20 cellular contexts compared by ENCODE assay signal in the genomic region with DNA sequence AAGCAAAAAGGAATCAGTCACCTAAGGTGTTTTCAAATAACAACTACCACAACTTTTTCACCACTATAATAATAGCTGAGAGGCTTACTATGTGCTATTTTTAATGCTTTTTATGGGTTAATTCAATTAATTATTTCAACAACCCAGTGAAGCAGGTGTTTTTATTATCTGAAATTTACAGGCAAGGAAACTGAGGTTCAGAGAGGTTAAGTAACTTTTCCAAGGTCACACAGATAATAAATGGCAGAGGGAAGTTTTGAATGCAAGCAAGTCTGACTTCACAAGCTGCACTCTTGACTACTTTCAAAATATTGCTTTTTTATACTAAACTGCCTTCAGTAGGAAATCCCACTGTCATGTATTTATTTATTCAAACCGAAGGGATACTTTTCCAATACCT. TPM values are rescaled to one million over a fixed set of nuclear protein-coding genes. Genes with fewer than 3 reads are reported as not detected.
DNase-seq lines count a peak whose midpoint lies in the region; ATAC-seq, FAIRE-seq and TF ChIP-seq lines count a peak whose summit lies in the region.
"Had no signal": no experiment of that assay in that cellular context is flagged by ENCODE, and none has a peak within 500 bp of the region (broad histone marks: within the 10 kb centered on the region; RNA-seq: fewer than 3 reads in every experiment).

No MANE protein-coding gene starts in this region.

- DNase-seq in CD4-positive, alpha-beta T cell, result no peak
- DNase-seq in H1 (ENCODE audit: low read depth in 1 of 2, low spot score in 2 of 2) (no peak), NCI-H774 (lab: John Stamatoyannopoulos, UW) (no peak)
- DNase-seq: CD4-positive, CD25-positive, alpha-beta regulatory T cell; CD8-positive, alpha-beta memory T cell; DMS 273 treated with DMSO at 0.1 percent for 48 hours; DMS79; EL; GDM1 had no signal

- no peak overlapping the region for H2BK5ac ChIP-seq in H1 (ENCODE audit: low read depth, low read length)

- no peak for TF ChIP-seq EP300 in H1 (IDR thresholded peaks at IDR 0.05; ENCODE audit: borderline replicate concordance in 1 of 2, low read depth in 2 of 2, low read length in 2 of 2)

- no peak overlapping the region for H3K4me3 ChIP-seq in BLaER1
- H3K4me3 ChIP-seq in H1 (ENCODE audit: extremely low read depth in 1 of 4, insufficient read depth in 2 of 4, low read depth in 3 of 4, low read length in 4 of 4), result no peak overlapping the region
- H3K4me3 ChIP-seq: GM12878, GM23338, HAP-1 had no signal

- WGBS in H1 (ENCODE audit: extremely low coverage in 1 of 2, insufficient coverage in 1 of 2, insufficient read length in 1 of 2, insufficient replicate concordance in 2 of 2, low coverage in 1 of 2, low lambda C conversion rate in 2 of 2, missing lambda C conversion rate in 1 of 2), 2 experiments, result 100% methylated on average over 1 of the region's 1 CpG; no CpG with 5 or more reads in 1 of the 2 experiments

- peak overlapping the region; percentile 91; the same call in 1 of the 2 replicates for H3K27ac ChIP-seq in BLaER1
- no peak overlapping the region for H3K27ac ChIP-seq in CD4-positive, alpha-beta T cell (ENCODE audit: low read depth, low read length)
- H3K27ac ChIP-seq in H1 (ENCODE audit: low read depth, low read length), result no peak overlapping the region
- H3K27ac ChIP-seq: C4-2B had no signal

- H3K18ac ChIP-seq in H1 (ENCODE audit: extremely low read depth, low read length), result no peak overlapping the region

- H3K27me3 ChIP-seq in BLaER1 (no peaks in the 10 kb centered on the region), H1 (replicated peaks in 1 of 4; ENCODE audit: control insufficient read depth in 3 of 4, extremely low read depth in 1 of 4, insufficient read depth in 3 of 4, low read length in 3 of 4) (no peaks in the 10 kb centered on the region)
- no peaks in the 10 kb centered on the region for H3K27me3 ChIP-seq in CD4-positive, alpha-beta T cell (ENCODE audit: control insufficient read depth, insufficient read depth, low read length)

- H3K36me3 ChIP-seq in BLaER1, result no peaks in the 10 kb centered on the region
- no peaks in the 10 kb centered on the region for H3K36me3 ChIP-seq in H1 (ENCODE audit: control insufficient read depth in 2 of 4, insufficient read depth in 4 of 4, low read length in 3 of 4)
- H3K36me3 ChIP-seq: HAP-1 had no signal

- H3K14ac ChIP-seq in H1 (ENCODE audit: insufficient read length), result no peak overlapping the region

- H2AK5ac ChIP-seq in H1 (ENCODE audit: low read depth, low read length), result no peak overlapping the region

- FAIRE-seq in TTC549 (lab: Jason Lieb, UNC) (peak; percentile 41), H1 (lab: Jason Lieb, UNC) (no peak)
- FAIRE-seq: D721Med, GM12878, GM18507, H54 had no signal

- no peak overlapping the region for H3K4ac ChIP-seq in H1 (replicated peaks; ENCODE audit: insufficient read length, low read depth, low read length)

- H2AFZ ChIP-seq in H1 (ENCODE audit: low read length), result no peak overlapping the region

- H4K20me1 ChIP-seq in BLaER1 (peaks cover 5% of the 10 kb centered on the region), H1 (replicated peaks in 1 of 2; ENCODE audit: control insufficient read depth in 1 of 2, insufficient read depth in 2 of 2, low read length in 2 of 2) (no peaks in the 10 kb centered on the region)

- H2BK120ac ChIP-seq in H1 (replicated peaks; ENCODE audit: low read depth, low read length), result no peak overlapping the region

- no peak overlapping the region for H3K56ac ChIP-seq in H1 (replicated peaks; ENCODE audit: insufficient read length, low read depth, low read length)

- H3K4me1 Mint-ChIP-seq in CD4-positive, alpha-beta T cell (ENCODE audit: low read depth), result peaks cover 22% of the 10 kb centered on the region

- no peak for ATAC-seq in CD4-positive, alpha-beta T cell (ENCODE audit: poor library complexity)
- ATAC-seq in GM19455 (IDR thresholded peaks at IDR 0.05; ENCODE audit: unreplicated experiment) (no peak), GM18505 (IDR thresholded peaks at IDR 0.05; ENCODE audit: unreplicated experiment) (no peak)
- ATAC-seq: GM12878, GM23338 had no signal

- H3K4me1 ChIP-seq in BLaER1 (peaks cover 76% of the 10 kb centered on the region), H1 (replicated peaks in 1 of 4; ENCODE audit: control insufficient read depth in 3 of 4, insufficient read depth in 4 of 4, low read length in 3 of 4) (peaks cover 0 to 4% (median 2%) of the 10 kb centered on the region in 4 experiments; a peak in 3 of 7 replicates)
- H3K4me1 ChIP-seq: HAP-1 had no signal

- H3K27ac Mint-ChIP-seq in CD4-positive, alpha-beta T cell, result no peak overlapping the region
- H3K27ac Mint-ChIP-seq: CD4-positive, CD25-positive, alpha-beta regulatory T cell; CD8-positive, alpha-beta memory T cell; GM23338 had no signal

- no peak overlapping the region for H3K4me2 ChIP-seq in BLaER1
- no peak overlapping the region for H3K4me2 ChIP-seq in H1 (ENCODE audit: insufficient read depth in 1 of 2, low read depth in 2 of 2, low read length in 2 of 2)
- H3K4me2 ChIP-seq: GM23338 had no signal

- no peak overlapping the region for H4K8ac ChIP-seq in H1 (ENCODE audit: extremely low read depth, insufficient read depth, low read length)

- no peak overlapping the region for H2BK15ac ChIP-seq in H1 (ENCODE audit: low read length)

- H3K9me3 Mint-ChIP-seq in CD4-positive, alpha-beta T cell, result no peaks in the 10 kb centered on the region
- H3K9me3 Mint-ChIP-seq: CD4-positive, CD25-positive, alpha-beta regulatory T cell; GM23338 had no signal

- CTCF ChIA-PET in CD4-positive, alpha-beta T cell (lab: Charles Lee), result no interaction called here
- CTCF ChIA-PET in H1 (lab: Charles Lee; ENCODE audit: partially characterized antibody), result interaction anchor here (0.8 to 1.2 kb wide), 2 partner anchors 7 to 192 kb away, joined by 3 read pairs; partner anchors contain the start of gene PCAT6

- TF ChIP-seq POLR2A in H1 (IDR thresholded peaks at IDR 0.05; ENCODE audit: control extremely low read depth in 1 of 2, low read depth in 2 of 2, low read length in 2 of 2) (no peak), GM18505 (IDR thresholded peaks at IDR 0.05; ENCODE audit: borderline replicate concordance, extremely low read depth, insufficient read depth, insufficient read length) (no peak)

- TF ChIP-seq CTCF in CD4-positive, alpha-beta T cell (IDR thresholded peaks at IDR 0.05), result no peak
- TF ChIP-seq CTCF in H1 (IDR thresholded peaks at IDR 0.05; ENCODE audit: control extremely low read depth in 1 of 3, insufficient read depth in 1 of 3, low read depth in 1 of 3, low read length in 3 of 3), result no peak

- H3K9ac ChIP-seq in BLaER1, result no peak overlapping the region
- no peak overlapping the region for H3K9ac ChIP-seq in H1 (replicated peaks in 1 of 4; ENCODE audit: extremely low read depth in 1 of 4, low read depth in 3 of 4, low read length in 3 of 4)

- no peaks in the 10 kb centered on the region for H3K9me3 ChIP-seq in BLaER1
- no peaks in the 10 kb centered on the region for H3K9me3 ChIP-seq in CD4-positive, alpha-beta T cell (ENCODE audit: control insufficient read depth, low read length)
- H3K9me3 ChIP-seq in H1 (ENCODE audit: insufficient read depth in 2 of 2, low read depth in 1 of 2, low read length in 1 of 2), result no peaks in the 10 kb centered on the region
- H3K9me3 ChIP-seq: HAP-1 had no signal

- H3K79me2 ChIP-seq in H1 (ENCODE audit: control insufficient read depth in 1 of 2, insufficient read depth in 2 of 2, low read length in 2 of 2), result peaks cover 0 to 5% of the 10 kb centered on the region in 2 experiments; a peak in 3 of 4 replicates

- TF ChIP-seq RAD21 in H1 (IDR thresholded peaks at IDR 0.05 in 1 of 2, conservative IDR thresholded peaks at IDR 0.05 in 1 of 2; ENCODE audit: low read depth in 2 of 2, low read length in 2 of 2), result no peak

- peaks cover 5% of the 10 kb centered on the region; the same call in 1 of the 2 replicates for H3K23me2 ChIP-seq in H1 (ENCODE audit: low read depth, low read length)

- no peak overlapping the region for H4K5ac ChIP-seq in H1 (ENCODE audit: insufficient read length, low read depth, low read length)

- H2BK12ac ChIP-seq in H1 (ENCODE audit: low read depth, low read length), result no peak overlapping the region

- no peak overlapping the region for H2BK20ac ChIP-seq in H1 (ENCODE audit: low read length)

- H3K79me1 ChIP-seq in H1 (ENCODE audit: low read depth, low read length), result no peaks in the 10 kb centered on the region

- H4K91ac ChIP-seq in H1 (replicated peaks; ENCODE audit: insufficient read length, low read length), result no peak overlapping the region

- peaks cover 8% of the 10 kb centered on the region for H3K27me3 Mint-ChIP-seq in CD4-positive, alpha-beta T cell

- intact Hi-C loops in CD4-positive, alpha-beta T cell (cut with DNase I, micrococcal nuclease), result no loop called here

- H3K4me3 Mint-ChIP-seq in CD4-positive, alpha-beta T cell, result peak overlapping the region; percentile 15
- H3K4me3 Mint-ChIP-seq: GM23338 had no signal

- H3K23ac ChIP-seq in H1 (ENCODE audit: insufficient read length), result no peak overlapping the region

- peaks cover 12% of the 10 kb centered on the region for H3K36me3 Mint-ChIP-seq in CD4-positive, alpha-beta T cell (ENCODE audit: low read depth)
- H3K36me3 Mint-ChIP-seq: CD4-positive, CD25-positive, alpha-beta regulatory T cell had no signal

- POLR2A ChIA-PET in CD4-positive, alpha-beta T cell (lab: Charles Lee), result no interaction called here
- POLR2A ChIA-PET in H1 (lab: Charles Lee; ENCODE audit: partially characterized antibody), result no interaction called here

RNA-seq across cellular contexts. Expression of gene TMEM183A, which starts 4.2 kb away (rescaled TPM):
- 100 to 1,000 TPM; 187 to 194 TPM for total RNA-seq in CD4-positive, alpha-beta T cell
- 107 TPM in 2 replicates for total RNA-seq in H1 (2021; fragmentation: NEBNext Ultra II Directional; extraction: Animal tissue kit (Norgen Biotek cat#: 25700))
- polyA plus RNA-seq in H1 (2011; rRNA removed), result 160 and 173 TPM in 2 replicates
- 145 TPM for polyA plus RNA-seq in H1 (2011; cell fraction: cytosol; rRNA removed)
- polyA plus RNA-seq in H1 (2011; cell fraction: nucleus; rRNA removed), result 139 TPM
- 74.7 to 91.0 TPM (median 88.0 TPM) in 4 replicates for polyA plus RNA-seq in H1 (2012, experiment 1 of 2)
- 75.9 TPM for polyA plus RNA-seq in H1 (2012, experiment 2 of 2)
- 66.1 TPM for polyA plus RNA-seq in H1 (2013, experiment 1 of 2)
- polyA plus RNA-seq in H1 (2013, experiment 2 of 2), result 65.5 TPM
- polyA minus RNA-seq in H1 (2011; rRNA and poly(A)+ RNA removed), result 169 and 202 TPM in 2 replicates
- polyA minus RNA-seq in H1 (2011; cell fraction: cytosol; rRNA and poly(A)+ RNA removed), result 46.2 TPM
- 65.6 TPM for polyA minus RNA-seq in H1 (2011; cell fraction: nucleus; rRNA and poly(A)+ RNA removed)

RNA-seq across cellular contexts. Expression of gene PPFIA4, which starts 23.3 kb away (rescaled TPM):
- under 1 TPM; 0.93 to 0.98 TPM for total RNA-seq in CD4-positive, alpha-beta T cell
- total RNA-seq in H1 (2021; fragmentation: NEBNext Ultra II Directional; extraction: Animal tissue kit (Norgen Biotek cat#: 25700)), result 7.0 and 9.9 TPM in 2 replicates
- 9.0 and 12.5 TPM in 2 replicates for polyA plus RNA-seq in H1 (2011; rRNA removed)
- 22.1 TPM for polyA plus RNA-seq in H1 (2011; cell fraction: cytosol; rRNA removed)
- polyA plus RNA-seq in H1 (2011; cell fraction: nucleus; rRNA removed), result 186 TPM
- polyA plus RNA-seq in H1 (2012, experiment 1 of 2), result 10.0 to 15.4 TPM (median 12.6 TPM) in 4 replicates
- 1.9 TPM for polyA plus RNA-seq in H1 (2012, experiment 2 of 2)
- polyA plus RNA-seq in H1 (2013, experiment 1 of 2), result 5.7 TPM
- polyA plus RNA-seq in H1 (2013, experiment 2 of 2), result 3.7 TPM
- polyA minus RNA-seq in H1 (2011; rRNA and poly(A)+ RNA removed), result 9.0 and 14.0 TPM in 2 replicates
- polyA minus RNA-seq in H1 (2011; cell fraction: cytosol; rRNA and poly(A)+ RNA removed), result 11.4 TPM
- 37.6 TPM for polyA minus RNA-seq in H1 (2011; cell fraction: nucleus; rRNA and poly(A)+ RNA removed)
- polyA plus RNA-seq: CD4-positive, CD25-positive, alpha-beta regulatory T cell; CD8-positive, alpha-beta memory T cell had no signal

RNA-seq across cellular contexts. Expression of gene CYB5R1, which starts 35.9 kb away (rescaled TPM):
- total RNA-seq in CD4-positive, alpha-beta T cell, result 10 to 100 TPM; 42.1 to 47.4 TPM
- 14.3 and 17.1 TPM in 2 replicates for total RNA-seq in H1 (2021; fragmentation: NEBNext Ultra II Directional; extraction: Animal tissue kit (Norgen Biotek cat#: 25700))
- polyA plus RNA-seq in H1 (2011; rRNA removed), result 11.9 and 14.3 TPM in 2 replicates
- 15.7 TPM for polyA plus RNA-seq in H1 (2011; cell fraction: cytosol; rRNA removed)
- polyA plus RNA-seq in H1 (2011; cell fraction: nucleus; rRNA removed), result 27.8 TPM
- polyA plus RNA-seq in H1 (2012, experiment 1 of 2), result 14.8 to 18.8 TPM (median 17.9 TPM) in 4 replicates
- polyA plus RNA-seq in H1 (2012, experiment 2 of 2), result 14.5 TPM
- polyA plus RNA-seq in H1 (2013, experiment 1 of 2), result 19.6 TPM
- polyA plus RNA-seq in H1 (2013, experiment 2 of 2), result 20.9 TPM
- 18.8 and 20.4 TPM in 2 replicates for polyA minus RNA-seq in H1 (2011; rRNA and poly(A)+ RNA removed)
- polyA minus RNA-seq in H1 (2011; cell fraction: cytosol; rRNA and poly(A)+ RNA removed), result 10.9 TPM
- 19.4 TPM for polyA minus RNA-seq in H1 (2011; cell fraction: nucleus; rRNA and poly(A)+ RNA removed)

RNA-seq across cellular contexts. Expression of gene ADIPOR1, which starts 44.8 kb away (rescaled TPM):
- 10 to 100 TPM; 91.5 to 95.6 TPM for total RNA-seq in CD4-positive, alpha-beta T cell
- 69.2 and 69.8 TPM in 2 replicates for total RNA-seq in H1 (2021; fragmentation: NEBNext Ultra II Directional; extraction: Animal tissue kit (Norgen Biotek cat#: 25700))
- 92.0 and 118 TPM in 2 replicates for polyA plus RNA-seq in H1 (2011; rRNA removed)
- 94.5 TPM for polyA plus RNA-seq in H1 (2011; cell fraction: cytosol; rRNA removed)
- polyA plus RNA-seq in H1 (2011; cell fraction: nucleus; rRNA removed), result 67.8 TPM
- polyA plus RNA-seq in H1 (2012, experiment 1 of 2), result 57.4 to 64.6 TPM (median 60.1 TPM) in 4 replicates
- 65.3 TPM for polyA plus RNA-seq in H1 (2012, experiment 2 of 2)
- 87.3 TPM for polyA plus RNA-seq in H1 (2013, experiment 1 of 2)
- 87.8 TPM for polyA plus RNA-seq in H1 (2013, experiment 2 of 2)
- polyA minus RNA-seq in H1 (2011; rRNA and poly(A)+ RNA removed), result 190 and 194 TPM in 2 replicates
- 50.3 TPM for polyA minus RNA-seq in H1 (2011; cell fraction: cytosol; rRNA and poly(A)+ RNA removed)
- polyA minus RNA-seq in H1 (2011; cell fraction: nucleus; rRNA and poly(A)+ RNA removed), result 57.3 TPM
